ENCODE assay signal across 22 cellular contexts in the genomic region with DNA sequence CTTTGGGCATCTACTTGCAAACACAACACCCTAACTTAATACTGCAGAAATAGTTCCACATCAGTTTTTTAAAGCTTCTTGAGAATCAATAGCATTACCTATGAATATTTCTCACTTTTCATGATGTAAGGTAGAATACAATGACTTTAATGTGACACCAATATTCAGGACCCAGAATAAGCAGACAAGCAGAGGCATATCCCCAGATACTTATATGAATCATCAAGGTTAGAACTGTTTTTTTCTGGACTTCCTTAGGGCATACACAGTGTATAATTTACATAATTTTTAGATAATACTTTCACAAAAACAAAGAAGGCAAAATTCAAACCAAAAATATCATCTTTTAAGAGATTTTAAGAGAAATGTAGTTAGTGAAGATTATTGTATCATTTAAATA.
"Had no signal": no experiment of that assay in that cellular context is flagged by ENCODE, and none has a peak within 500 bp of the region (broad histone marks: within the 10 kb centered on the region; RNA-seq: fewer than 3 reads in every experiment).

No MANE protein-coding gene starts in this region.

- H3K27me3 ChIP-seq: cardiac muscle cell, colonic mucosa, heart right ventricle, neural progenitor cell, right atrium auricular region, suprapubic skin, tibial artery had no signal

- ATAC-seq: activated CD4-positive, alpha-beta T cell treated with anti-CD3 and anti-CD28 coated beads for 36 hours; activated naive CD4-positive, alpha-beta T cell treated with anti-CD3 and anti-CD28 coated beads, Interleukin-2, amount 50 U/mL, for 72 hours; activated T-cell treated with anti-CD3 and anti-CD28 coated beads, Interleukin-2, amount 50 U/mL, for 72 hours; heart right ventricle; natural killer cell had no signal

- H2AFZ ChIP-seq: neural progenitor cell had no signal

- H3K36me3 Mint-ChIP-seq: activated naive CD4-positive, alpha-beta T cell treated with anti-CD3 and anti-CD28 coated beads, Interleukin-2, amount 50 U/mL, for 72 hours; memory B cell; natural killer cell; neural progenitor cell had no signal

- DNase-seq: activated CD4-positive, alpha-beta T cell treated with anti-CD3 and anti-CD28 coated beads for 36 hours; activated CD4-positive, alpha-beta T cell treated with anti-CD3 and anti-CD28 coated beads, Interleukin-2, amount 50 U/mL, for 4 hours; activated CD4-positive, CD25-positive, alpha-beta regulatory T cell; activated naive CD4-positive, alpha-beta T cell; activated T-cell treated with anti-CD3 and anti-CD28 coated beads for 4 hours; activated T-cell treated with anti-CD3 and anti-CD28 coated beads, Interleukin-2, amount 50 U/mL, for 72 hours; cerebellar nuclear complex; colonic mucosa; effector CD8-positive, alpha-beta T cell; heart right ventricle; natural killer cell; occipital lobe; stimulated activated CD4-positive, alpha-beta T cell treated with anti-CD3 and anti-CD28 coated beads, Interleukin-15, amount 100 ng/mL, for 24 hours; stimulated activated CD4-positive, alpha-beta T cell treated with anti-CD3 and anti-CD28 coated beads, Interleukin-2, amount 100 ng/mL, for 24 hours; stimulated activated naive CD4-positive, alpha-beta T cell; tibial artery had no signal

- H3K9ac ChIP-seq: neural progenitor cell had no signal

- H3K4me3 ChIP-seq: cardiac muscle cell, colonic mucosa, heart right ventricle, neural progenitor cell, right atrium auricular region, suprapubic skin, tibial artery had no signal

- H3K9me3 Mint-ChIP-seq: neural progenitor cell had no signal

- H3K27me3 Mint-ChIP-seq: activated CD4-positive, alpha-beta T cell treated with anti-CD3 and anti-CD28 coated beads for 36 hours; memory B cell had no signal

- H3K27ac ChIP-seq: cardiac muscle cell, colonic mucosa, heart right ventricle, neural progenitor cell, right atrium auricular region, suprapubic skin, tibial artery had no signal

- H3K4me2 ChIP-seq: neural progenitor cell had no signal

- H3K36me3 ChIP-seq: cardiac muscle cell, colonic mucosa, heart right ventricle, neural progenitor cell, right atrium auricular region, suprapubic skin, tibial artery had no signal

- H3K9me3 ChIP-seq: colonic mucosa, right atrium auricular region, suprapubic skin, tibial artery had no signal

- H3K4me1 ChIP-seq: colonic mucosa, heart right ventricle, neural progenitor cell, right atrium auricular region, suprapubic skin, tibial artery had no signal

- H3K27ac Mint-ChIP-seq: activated CD4-positive, alpha-beta T cell treated with anti-CD3 and anti-CD28 coated beads for 36 hours; activated naive CD4-positive, alpha-beta T cell treated with anti-CD3 and anti-CD28 coated beads, Interleukin-2, amount 50 U/mL, for 72 hours; activated T-cell treated with anti-CD3 and anti-CD28 coated beads, Interleukin-2, amount 50 U/mL, for 72 hours; memory B cell; natural killer cell; neural progenitor cell had no signal

- H3K4me1 Mint-ChIP-seq: activated CD4-positive, alpha-beta T cell treated with anti-CD3 and anti-CD28 coated beads for 36 hours; memory B cell; natural killer cell; neural progenitor cell had no signal

- H3K4me3 Mint-ChIP-seq: activated CD4-positive, alpha-beta T cell treated with anti-CD3 and anti-CD28 coated beads for 36 hours; activated T-cell treated with anti-CD3 and anti-CD28 coated beads, Interleukin-2, amount 50 U/mL, for 72 hours; memory B cell; natural killer cell; neural progenitor cell had no signal
